ENCODE assay signal across 8 cellular contexts in the genomic region with DNA sequence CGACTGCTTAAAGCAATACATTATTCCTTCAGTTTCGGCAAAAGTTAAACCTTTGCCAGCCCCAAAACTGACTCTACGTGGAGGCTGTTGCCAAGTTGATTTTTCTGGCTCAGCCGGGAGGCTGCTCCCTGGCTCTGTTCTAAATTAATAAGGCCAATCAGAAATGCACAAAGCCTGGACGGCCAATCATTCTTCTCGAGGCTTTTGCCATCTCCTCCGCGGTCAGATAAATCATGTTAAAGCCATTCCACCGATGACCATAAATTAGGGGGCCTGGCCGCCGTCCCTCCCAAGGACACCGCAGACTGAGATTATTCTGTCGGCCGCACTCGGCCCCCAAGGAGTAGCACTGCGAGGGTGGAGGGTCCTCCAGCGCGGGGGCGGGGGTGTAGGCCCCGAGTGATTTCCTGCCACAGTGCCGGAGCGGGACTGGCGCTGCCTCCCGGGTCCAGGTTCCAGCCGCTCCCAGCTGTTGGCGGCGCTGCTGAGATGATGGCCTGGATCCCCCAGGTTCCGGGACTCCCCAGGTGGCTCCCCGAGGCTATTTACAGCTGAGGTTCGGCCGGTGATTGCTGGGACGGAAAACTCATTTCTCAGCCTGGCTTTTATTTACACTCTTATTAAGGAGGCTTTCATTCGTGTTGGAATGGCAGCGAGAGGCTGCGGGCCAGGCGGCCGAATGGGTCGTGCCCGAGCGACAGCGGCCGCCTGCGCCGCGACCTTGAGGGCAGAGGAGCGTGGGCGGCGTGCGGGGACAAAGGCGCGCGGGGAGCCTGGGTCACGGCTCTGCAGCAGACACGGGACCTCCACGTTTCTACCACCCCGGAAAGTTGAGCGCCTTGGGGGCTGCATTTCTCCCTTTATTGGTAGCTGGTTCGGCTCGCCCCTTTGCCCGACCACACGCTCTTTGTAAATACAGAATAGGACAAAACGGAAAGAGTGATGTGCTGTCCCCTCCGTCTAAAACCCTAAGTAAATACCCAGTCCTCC.
DNase-seq lines count a peak whose midpoint lies in the region; ATAC-seq and TF ChIP-seq lines count a peak whose summit lies in the region.

No MANE protein-coding gene starts in this region.

- H3K9ac ChIP-seq in mesendoderm (ENCODE audit: low read length) = peak overlapping the region; percentile 75

- TF ChIP-seq EP300 in Ishikawa (IDR thresholded peaks at IDR 0.05; ENCODE audit: borderline replicate concordance) = no peak

- no peaks in the 10 kb centered on the region for H3K79me2 ChIP-seq in mesendoderm (ENCODE audit: control insufficient read depth, insufficient read depth, low read length)

- H4K8ac ChIP-seq in mesendoderm (ENCODE audit: low read depth, low read length) = peak overlapping the region; percentile 77

- peak overlapping the region; percentile 54 for H3K18ac ChIP-seq in mesendoderm (ENCODE audit: low read length)

- H3K23ac ChIP-seq in mesendoderm (ENCODE audit: low read length) = peak overlapping the region; percentile 18

- H3K79me1 ChIP-seq in mesendoderm (ENCODE audit: low read length) = no peaks in the 10 kb centered on the region

- no peaks in the 10 kb centered on the region for H3K36me3 ChIP-seq in mesendoderm (ENCODE audit: control insufficient read depth, insufficient read depth, low read length)

- H3K4me2 ChIP-seq in mesendoderm (ENCODE audit: low read length) = peak overlapping the region; percentile 51

- H3K4me3 ChIP-seq in mesendoderm (ENCODE audit: low read length) = no peak overlapping the region

- peak overlapping the region; percentile 87 for H3K56ac ChIP-seq in mesendoderm (ENCODE audit: low read length)

- peak; percentile 48 for DNase-seq in DMS53 treated with DMSO at 0.1 percent for 48 hours (lab: John Stamatoyannopoulos, UW; ENCODE audit: unreplicated experiment)
- peak; percentile 66 for DNase-seq in activated CD8-positive, alpha-beta memory T cell treated with anti-CD3 and anti-CD28 coated beads for 24 hours
- peak; percentile 41 to 44 for DNase-seq in erythroblast (lab: John Stamatoyannopoulos, UW)
- DNase-seq in mesendoderm = peak; percentile 67
- DNase-seq in substantia nigra (lab: John Stamatoyannopoulos, UW) = peak in 40 of 49 donors; percentile 9 to 87 (median 44)
- DNase-seq in NCI-H1048 (lab: John Stamatoyannopoulos, UW) = no peak

- ATAC-seq in GM21529 (IDR thresholded peaks at IDR 0.05; ENCODE audit: unreplicated experiment) = peak; percentile 78

- peak; percentile 59 for TF ChIP-seq RAD21 in Ishikawa (IDR thresholded peaks at IDR 0.05; ENCODE audit: low read depth)

- peak overlapping the region; percentile 33 for H2BK120ac ChIP-seq in mesendoderm (ENCODE audit: low read depth, low read length)

- H3K27ac ChIP-seq in mesendoderm (ENCODE audit: low read depth, low read length) = peak overlapping the region; percentile 60
- peak overlapping the region; percentile 14 for H3K27ac ChIP-seq in substantia nigra (ENCODE audit: low read depth, low read length, poor library complexity, severe bottlenecking)

- WGBS in mesendoderm (ENCODE audit: extremely low coverage, insufficient coverage, low lambda C conversion rate) = no CpG with 5 or more reads among the region's 63 CpGs

- no peaks in the 10 kb centered on the region for H3K27me3 ChIP-seq in mesendoderm (ENCODE audit: insufficient read depth, low read length, poor library complexity)

- H2BK5ac ChIP-seq in mesendoderm (ENCODE audit: low read length) = peak overlapping the region; percentile 43

- no peak for TF ChIP-seq POLR2A in erythroblast (IDR thresholded peaks at IDR 0.05; ENCODE audit: low read length)

- no peak overlapping the region for H4K5ac ChIP-seq in mesendoderm (ENCODE audit: low read length)

- H3K4me1 ChIP-seq in mesendoderm (ENCODE audit: control insufficient read depth, low read depth, low read length) = peaks cover 12% of the 10 kb centered on the region

- no peak overlapping the region for H2BK15ac ChIP-seq in mesendoderm (replicated peaks; ENCODE audit: low read depth)

- H2AK5ac ChIP-seq in mesendoderm (ENCODE audit: low read length) = no peak overlapping the region

- H3K4ac ChIP-seq in mesendoderm (ENCODE audit: low read depth, low read length) = peak overlapping the region; percentile 66

TF ChIP-seq in Ishikawa, 13 proteins besides CTCF, POLR2A, EP300 and RAD21:
- TF ChIP-seq YY1 (IDR thresholded peaks at IDR 0.05; ENCODE audit: low read depth) (peak; percentile 61; the same call in 1 of the 2 replicates), TEAD4 (IDR thresholded peaks at IDR 0.05) (0 out of 2 replicates have a peak, but pooled peaks have one; percentile 47), EGR1 (IDR thresholded peaks at IDR 0.05) (peak; percentile 93), FOXM1 (IDR thresholded peaks at IDR 0.05; ENCODE audit: borderline replicate concordance, low read depth) (peak; percentile 52; the same call in 1 of the 2 replicates), TCF12 (IDR thresholded peaks at IDR 0.05; ENCODE audit: low read depth) (peak; percentile 38; the same call in 1 of the 2 replicates), NFIC (IDR thresholded peaks at IDR 0.05) (peak; percentile 73), ZBTB7A (IDR thresholded peaks at IDR 0.05; ENCODE audit: low read depth) (peak; percentile 86), CREB1 (IDR thresholded peaks at IDR 0.05; ENCODE audit: low read depth) (no peak), TAF1 (IDR thresholded peaks at IDR 0.05; ENCODE audit: low read depth) (peak; percentile 40; the same call in 1 of the 2 replicates), CEBPB (IDR thresholded peaks at IDR 0.05) (peak; percentile 12; the same call in 1 of the 2 replicates)
- TF ChIP-seq, protein P1, sequence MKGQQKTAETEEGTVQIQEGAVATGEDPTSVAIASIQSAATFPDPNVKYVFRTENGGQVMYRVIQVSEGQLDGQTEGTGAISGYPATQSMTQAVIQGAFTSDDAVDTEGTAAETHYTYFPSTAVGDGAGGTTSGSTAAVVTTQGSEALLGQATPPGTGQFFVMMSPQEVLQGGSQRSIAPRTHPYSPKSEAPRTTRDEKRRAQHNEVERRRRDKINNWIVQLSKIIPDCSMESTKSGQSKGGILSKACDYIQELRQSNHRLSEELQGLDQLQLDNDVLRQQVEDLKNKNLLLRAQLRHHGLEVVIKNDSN (IDR thresholded peaks at IDR 0.05) = peak; percentile 24; the same call in 1 of the 2 replicates
- TF ChIP-seq, protein P2, sequence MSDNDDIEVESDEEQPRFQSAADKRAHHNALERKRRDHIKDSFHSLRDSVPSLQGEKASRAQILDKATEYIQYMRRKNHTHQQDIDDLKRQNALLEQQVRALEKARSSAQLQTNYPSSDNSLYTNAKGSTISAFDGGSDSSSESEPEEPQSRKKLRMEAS (IDR thresholded peaks at IDR 0.05) = peak; percentile 54; the same call in 1 of the 2 replicates
- TF ChIP-seq, protein P3, sequence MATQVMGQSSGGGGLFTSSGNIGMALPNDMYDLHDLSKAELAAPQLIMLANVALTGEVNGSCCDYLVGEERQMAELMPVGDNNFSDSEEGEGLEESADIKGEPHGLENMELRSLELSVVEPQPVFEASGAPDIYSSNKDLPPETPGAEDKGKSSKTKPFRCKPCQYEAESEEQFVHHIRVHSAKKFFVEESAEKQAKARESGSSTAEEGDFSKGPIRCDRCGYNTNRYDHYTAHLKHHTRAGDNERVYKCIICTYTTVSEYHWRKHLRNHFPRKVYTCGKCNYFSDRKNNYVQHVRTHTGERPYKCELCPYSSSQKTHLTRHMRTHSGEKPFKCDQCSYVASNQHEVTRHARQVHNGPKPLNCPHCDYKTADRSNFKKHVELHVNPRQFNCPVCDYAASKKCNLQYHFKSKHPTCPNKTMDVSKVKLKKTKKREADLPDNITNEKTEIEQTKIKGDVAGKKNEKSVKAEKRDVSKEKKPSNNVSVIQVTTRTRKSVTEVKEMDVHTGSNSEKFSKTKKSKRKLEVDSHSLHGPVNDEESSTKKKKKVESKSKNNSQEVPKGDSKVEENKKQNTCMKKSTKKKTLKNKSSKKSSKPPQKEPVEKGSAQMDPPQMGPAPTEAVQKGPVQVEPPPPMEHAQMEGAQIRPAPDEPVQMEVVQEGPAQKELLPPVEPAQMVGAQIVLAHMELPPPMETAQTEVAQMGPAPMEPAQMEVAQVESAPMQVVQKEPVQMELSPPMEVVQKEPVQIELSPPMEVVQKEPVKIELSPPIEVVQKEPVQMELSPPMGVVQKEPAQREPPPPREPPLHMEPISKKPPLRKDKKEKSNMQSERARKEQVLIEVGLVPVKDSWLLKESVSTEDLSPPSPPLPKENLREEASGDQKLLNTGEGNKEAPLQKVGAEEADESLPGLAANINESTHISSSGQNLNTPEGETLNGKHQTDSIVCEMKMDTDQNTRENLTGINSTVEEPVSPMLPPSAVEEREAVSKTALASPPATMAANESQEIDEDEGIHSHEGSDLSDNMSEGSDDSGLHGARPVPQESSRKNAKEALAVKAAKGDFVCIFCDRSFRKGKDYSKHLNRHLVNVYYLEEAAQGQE (IDR thresholded peaks at IDR 0.05; ENCODE audit: low read depth) = peak; percentile 12; the same call in 1 of the 2 replicates
TF ChIP-seq in Ishikawa: peak in this region for 12.
